8 cellular contexts compared by ENCODE assay signal in genomic region chr1:156476501-156477298, GRCh38. TPM values are rescaled to one million over a fixed set of nuclear protein-coding genes. Genes with fewer than 3 reads are reported as not detected.
A peak's percentile ranks its signal among the peaks of the same experiment; 100 is the strongest.
DNase-seq lines count a peak whose midpoint lies in the region; ATAC-seq and TF ChIP-seq lines count a peak whose summit lies in the region.

No MANE protein-coding gene starts in this region.

- H3K36me3 ChIP-seq in RWPE2 (ENCODE audit: low read depth) = peaks cover 92% of the 10 kb centered on the region

- peak; percentile 43; the same call in 2 of the 3 replicates for ATAC-seq in RWPE2 (ENCODE audit: low read depth)
- ATAC-seq in HG02870 (IDR thresholded peaks at IDR 0.05; ENCODE audit: unreplicated experiment) = no peak
- no peak for ATAC-seq in HG03378 (IDR thresholded peaks at IDR 0.05; ENCODE audit: unreplicated experiment)

- H3K27ac ChIP-seq in RWPE2 (ENCODE audit: poor library complexity, severe bottlenecking) = no peak overlapping the region

- H3K4me1 ChIP-seq in RWPE2 (ENCODE audit: insufficient read depth, poor library complexity, severe bottlenecking) = no peaks in the 10 kb centered on the region

- DNase-seq in Daoy (ENCODE audit: low read depth) = peak; percentile 83
- DNase-seq in RWPE2 (ENCODE audit: low spot score) = no peak
- DNase-seq in fibroblast of mammary gland (ENCODE audit: low read depth) = peak; percentile 89
- peak; percentile 79 for DNase-seq in stimulated activated CD8-positive, alpha-beta memory T cell treated with anti-CD3 and anti-CD28 coated beads, Interleukin-4, amount 100 ng/mL, for 48 hours
- DNase-seq in SKM-1 treated with dmso at 0.1 percent for 144 hours (lab: John Stamatoyannopoulos, UW; ENCODE audit: unreplicated experiment) = no peak
- no peak for DNase-seq in GDM1 (lab: John Stamatoyannopoulos, UW)

- no peak for TF ChIP-seq CTCF in RWPE2 (IDR thresholded peaks at IDR 0.05; ENCODE audit: poor library complexity, severe bottlenecking)
- no peak for TF ChIP-seq CTCF in fibroblast of mammary gland (conservative IDR thresholded peaks at IDR 0.05; ENCODE audit: control insufficient read depth, insufficient read depth, low read depth, low read length)

- H3K27me3 ChIP-seq in RWPE2 (ENCODE audit: insufficient read depth, poor library complexity, severe bottlenecking) = no peaks in the 10 kb centered on the region

- no peaks in the 10 kb centered on the region for H3K9me3 ChIP-seq in RWPE2 (ENCODE audit: severe bottlenecking)

- H3K4me3 ChIP-seq in RWPE2 (ENCODE audit: severe bottlenecking) (no peak overlapping the region), fibroblast of mammary gland (ENCODE audit: control insufficient read depth, low read depth, low read length) (no peak overlapping the region)

RNA-seq across cellular contexts. Expression of gene MEF2D, which starts 23.9 kb away (rescaled TPM):
- 2.5 and 6.1 TPM in 2 replicates for total RNA-seq in Daoy (2014; rRNA removed; shearing (Covaris generic))

Comparison
In these comparisons a context has a peak if more than half of its experiments do, and no peak if none do; other contexts are left out.
1. DNase-seq: peak in Daoy (single experiment), fibroblast of mammary gland (single experiment) and stimulated activated CD8-positive, alpha-beta memory T cell treated with anti-CD3 and anti-CD28 coated beads, Interleukin-4, amount 100 ng/mL, for 48 hours (single experiment); none in RWPE2 (single experiment), SKM-1 treated with dmso at 0.1 percent for 144 hours (single experiment) and GDM1 (single experiment).